6 cellular contexts compared by ENCODE assay signal in the genomic region with DNA sequence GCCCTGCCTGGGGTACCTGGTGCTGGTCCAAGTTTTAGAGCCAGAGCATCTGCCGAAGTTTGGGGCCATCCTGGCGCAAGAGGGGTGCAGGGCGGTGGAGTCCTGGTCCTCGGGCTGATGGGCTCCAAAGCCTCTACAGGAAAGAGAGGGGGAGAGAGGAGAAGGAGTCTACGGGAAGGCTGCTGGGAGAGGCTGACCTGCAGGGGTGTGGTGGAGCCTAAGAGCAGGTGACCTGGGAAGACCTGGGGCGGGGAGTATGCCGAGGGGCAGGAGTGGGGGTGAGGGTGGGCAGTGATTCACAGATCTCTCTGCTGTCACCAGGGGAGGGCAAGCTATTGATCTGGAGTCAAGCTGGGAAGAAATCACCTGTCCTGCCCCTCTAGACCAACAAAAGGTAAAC.
A peak's percentile ranks its signal among the peaks of the same experiment; 100 is the strongest.
DNase-seq lines count a peak whose midpoint lies in the region; ATAC-seq and TF ChIP-seq lines count a peak whose summit lies in the region.
"Not testable (repeated sequence)": the region's sequence is repeated elsewhere in the genome, so short reads cannot be mapped to it uniquely, and the experiment has no call there.

No MANE protein-coding gene starts in this region.

- not testable (repeated sequence) for H3K27me3 Mint-ChIP-seq in activated T-helper 17 cell treated with anti-CD3 and anti-CD28 coated beads, Interleukin-2, amount 50 U/mL, for 72 hours

- not testable (repeated sequence) for H3K27me3 ChIP-seq in lower lobe of right lung (ENCODE audit: low read depth); upper lobe of right lung

- ATAC-seq in activated T-helper 17 cell treated with anti-CD3 and anti-CD28 coated beads, Interleukin-2, amount 50 U/mL, for 72 hours (replicated peaks): peak; percentile 11
- ATAC-seq in Right ventricle myocardium inferior (peak; percentile 27), lower lobe of right lung (peak; percentile 29 to 49), sciatic nerve (peak; percentile 48), upper lobe of right lung (peak; percentile 24)
- ATAC-seq in stimulated activated effector memory CD8-positive, alpha-beta T cell treated with anti-CD3 and anti-CD28 coated beads, Interleukin-12 subunit alpha, Interleukin-12 subunit beta, amount 100 ng/mL, for 72 hours: peak; percentile 39

- not testable (repeated sequence) for H3K9me3 ChIP-seq in lower lobe of right lung, upper lobe of right lung

- H3K4me1 Mint-ChIP-seq in activated T-helper 17 cell treated with anti-CD3 and anti-CD28 coated beads, Interleukin-2, amount 50 U/mL, for 72 hours; stimulated activated effector memory CD8-positive, alpha-beta T cell treated with anti-CD3 and anti-CD28 coated beads, Interleukin-12 subunit alpha, Interleukin-12 subunit beta, amount 100 ng/mL, for 72 hours: not testable (repeated sequence)

- H3K4me1 ChIP-seq in lower lobe of right lung, upper lobe of right lung: not testable (repeated sequence)

- not testable (repeated sequence) for H3K9me3 Mint-ChIP-seq in activated T-helper 17 cell treated with anti-CD3 and anti-CD28 coated beads, Interleukin-2, amount 50 U/mL, for 72 hours; stimulated activated effector memory CD8-positive, alpha-beta T cell treated with anti-CD3 and anti-CD28 coated beads, Interleukin-12 subunit alpha, Interleukin-12 subunit beta, amount 100 ng/mL, for 72 hours

- not testable (repeated sequence) for TF ChIP-seq CTCF in lower lobe of right lung (IDR thresholded peaks at IDR 0.05); upper lobe of right lung (IDR thresholded peaks at IDR 0.05)

- not testable (repeated sequence) for H3K36me3 Mint-ChIP-seq in activated T-helper 17 cell treated with anti-CD3 and anti-CD28 coated beads, Interleukin-2, amount 50 U/mL, for 72 hours (ENCODE audit: low read depth); stimulated activated effector memory CD8-positive, alpha-beta T cell treated with anti-CD3 and anti-CD28 coated beads, Interleukin-12 subunit alpha, Interleukin-12 subunit beta, amount 100 ng/mL, for 72 hours

- H3K4me3 ChIP-seq in lower lobe of right lung, upper lobe of right lung: not testable (repeated sequence)

- intact Hi-C loops in Right ventricle myocardium inferior (cut with DNase I); lower lobe of right lung (cut with DNase I); sciatic nerve (cut with DNase I); upper lobe of right lung (cut with DNase I): not testable (repeated sequence)

- H3K36me3 ChIP-seq in lower lobe of right lung, upper lobe of right lung: not testable (repeated sequence)

- not testable (repeated sequence) for H3K27ac Mint-ChIP-seq in activated T-helper 17 cell treated with anti-CD3 and anti-CD28 coated beads, Interleukin-2, amount 50 U/mL, for 72 hours; stimulated activated effector memory CD8-positive, alpha-beta T cell treated with anti-CD3 and anti-CD28 coated beads, Interleukin-12 subunit alpha, Interleukin-12 subunit beta, amount 100 ng/mL, for 72 hours

- not testable (repeated sequence) for H3K27ac ChIP-seq in lower lobe of right lung, upper lobe of right lung

- not testable (repeated sequence) for DNase-seq in Right ventricle myocardium inferior (ENCODE audit: missing footprints); lower lobe of right lung; sciatic nerve (ENCODE audit: low spot score); stimulated activated effector memory CD8-positive, alpha-beta T cell treated with anti-CD3 and anti-CD28 coated beads, Interleukin-12 subunit alpha, Interleukin-12 subunit beta, amount 100 ng/mL, for 72 hours (ENCODE audit: low spot score in 2 of 2); upper lobe of right lung

- H3K4me3 Mint-ChIP-seq in activated T-helper 17 cell treated with anti-CD3 and anti-CD28 coated beads, Interleukin-2, amount 50 U/mL, for 72 hours; stimulated activated effector memory CD8-positive, alpha-beta T cell treated with anti-CD3 and anti-CD28 coated beads, Interleukin-12 subunit alpha, Interleukin-12 subunit beta, amount 100 ng/mL, for 72 hours: not testable (repeated sequence)
